30 cellular contexts compared by ENCODE assay signal in the genomic region with DNA sequence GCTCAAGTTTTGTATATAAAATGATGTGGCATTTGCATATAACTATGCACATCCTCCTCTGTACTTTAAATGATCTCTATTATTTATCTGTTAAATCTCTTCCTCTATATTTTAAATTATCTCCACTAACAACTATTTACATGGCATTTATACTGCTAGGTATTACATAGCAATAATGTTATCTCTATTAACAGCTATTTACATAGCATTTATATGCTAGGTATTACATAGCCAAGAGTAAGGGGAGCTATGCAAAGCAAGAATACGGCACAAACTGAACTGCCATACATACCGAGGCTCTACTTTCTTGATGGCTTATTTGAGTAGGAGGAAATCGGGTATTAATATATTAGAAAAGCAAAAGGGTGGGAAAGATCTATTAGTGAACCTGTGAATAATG. TPM values are rescaled to one million over a fixed set of nuclear protein-coding genes. Genes with fewer than 3 reads are reported as not detected.
"Had no signal": no experiment of that assay in that cellular context is flagged by ENCODE, and none has a peak within 500 bp of the region (broad histone marks: within the 10 kb centered on the region; RNA-seq: fewer than 3 reads in every experiment).

No MANE protein-coding gene starts in this region.

- ATAC-seq: activated CD4-positive, alpha-beta T cell treated with anti-CD3 and anti-CD28 coated beads for 36 hours; activated CD4-positive, CD25-positive, alpha-beta regulatory T cell treated with anti-CD3 and anti-CD28 coated beads, Interleukin-2, amount 50 U/mL, for 24 hours; activated CD8-positive, alpha-beta memory T cell treated with anti-CD3 and anti-CD28 coated beads, Interleukin-2, amount 10 ng/mL, durations not matched to agents 7 days and 5 days; activated CD8-positive, alpha-beta T cell treated with anti-CD3 and anti-CD28 coated beads, Interleukin-2, amount 10 ng/mL, durations not matched to agents 7 days and 5 days; activated naive CD8-positive, alpha-beta T cell treated with anti-CD3 and anti-CD28 coated beads, Interleukin-2, amount 50 U/mL, for 24 hours; WTC11 had no signal

- H3K27ac ChIP-seq: ascending aorta, cardiac muscle cell, WERI-Rb-1 had no signal

- H3K4me1 ChIP-seq: ascending aorta had no signal

- DNase-seq: activated CD4-positive, alpha-beta memory T cell treated with anti-CD3 and anti-CD28 coated beads, Interleukin-2, amount 10 ng/mL, durations not matched to agents 7 days and 5 days; activated CD4-positive, alpha-beta T cell treated with anti-CD3 and anti-CD28 coated beads for 1 hour; activated CD4-positive, alpha-beta T cell treated with anti-CD3 and anti-CD28 coated beads for 36 hours; activated CD4-positive, alpha-beta T cell treated with anti-CD3 and anti-CD28 coated beads for 48 hours; activated CD4-positive, alpha-beta T cell treated with anti-CD3 and anti-CD28 coated beads, Interleukin-2, amount 10 ng/mL, durations not matched to agents 7 days and 5 days; activated CD4-positive, alpha-beta T cell treated with anti-CD3 and anti-CD28 coated beads, Interleukin-2, amount 50 U/mL, for 48 hours; activated CD4-positive, CD25-positive, alpha-beta regulatory T cell; activated CD8-positive, alpha-beta memory T cell treated with anti-CD3 and anti-CD28 coated beads for 24 hours; activated CD8-positive, alpha-beta memory T cell treated with anti-CD3 and anti-CD28 coated beads, Interleukin-2, amount 10 ng/mL, durations not matched to agents 7 days and 5 days; activated CD8-positive, alpha-beta memory T cell treated with anti-CD3 and anti-CD28 coated beads, Interleukin-2, amount 50 U/mL, for 48 hours; activated CD8-positive, alpha-beta T cell treated with anti-CD3 and anti-CD28 coated beads, Interleukin-2, amount 10 ng/mL, durations not matched to agents 7 days and 5 days; activated effector memory CD4-positive, alpha-beta T cell treated with Interleukin-2 at 50 U/mL for 16 hours; activated gamma-delta T cell; activated naive CD4-positive, alpha-beta T cell treated with anti-CD3 and anti-CD28 coated beads, Interleukin-2, amount 10 ng/mL, durations not matched to agents 7 days and 5 days; activated naive CD4-positive, alpha-beta T cell treated with Interleukin-2 at 50 U/mL for 16 hours; activated naive CD8-positive, alpha-beta T cell treated with anti-CD3 and anti-CD28 coated beads, Interleukin-2, amount 10 ng/mL, durations not matched to agents 7 days and 5 days; activated naive CD8-positive, alpha-beta T cell treated with anti-CD3 and anti-CD28 coated beads, Interleukin-2, amount 50 U/mL, for 24 hours; activated T-cell treated with anti-CD3 and anti-CD28 coated beads, Interleukin-2, amount 50 U/mL, for 24 hours; activated T-cell treated with anti-CD3 and anti-CD28 coated beads, Interleukin-2, amount 50 U/mL, for 48 hours; amygdala; anterior cingulate cortex; caudate nucleus; cerebellar nuclear complex; T-helper 2 cell; T-helper 9 cell; WERI-Rb-1 had no signal

- H3K9me3 ChIP-seq: ascending aorta had no signal

- H3K27me3 ChIP-seq: ascending aorta, cardiac muscle cell had no signal

- H3K4me3 ChIP-seq: ascending aorta, cardiac muscle cell had no signal

- H3K36me3 ChIP-seq: ascending aorta, cardiac muscle cell, WERI-Rb-1 had no signal

RNA-seq across cellular contexts. Expression of a gene that starts 12.7 kb away (rescaled TPM):
- total RNA-seq: activated CD4-positive, alpha-beta T cell treated with anti-CD3 and anti-CD28 coated beads, Interleukin-2, amount 10 ng/mL, durations not matched to agents 7 days and 5 days; activated CD8-positive, alpha-beta memory T cell treated with anti-CD3 and anti-CD28 coated beads, Interleukin-2, amount 10 ng/mL, durations not matched to agents 7 days and 5 days; activated CD8-positive, alpha-beta T cell treated with anti-CD3 and anti-CD28 coated beads, Interleukin-2, amount 10 ng/mL, durations not matched to agents 7 days and 5 days had no signal
